In genomic region chr21:29196664-29197052, GRCh38 we compare ENCODE assay signal across 8 cellular contexts.
DNase-seq lines count a peak whose midpoint lies in the region; ATAC-seq and TF ChIP-seq lines count a peak whose summit lies in the region.

No MANE protein-coding gene starts in this region.

- peak; percentile 33 for DNase-seq in iris pigment epithelial cell (ENCODE audit: low read depth)
- DNase-seq in iPS-NIHi11 (ENCODE audit: low spot score), result no peak
- DNase-seq in CD1c-positive myeloid dendritic cell (ENCODE audit: extremely low spot score), result no peak
- no peak for DNase-seq in effector CD4-positive, alpha-beta T cell
- DNase-seq in BE2C, result no peak

- no peaks in the 10 kb centered on the region for H3F3A ChIP-seq in OCI-LY1 (ENCODE audit: insufficient read depth, low read length)

- no peak overlapping the region for H3K9ac ChIP-seq in OCI-LY1 (ENCODE audit: low read length)

- ATAC-seq in GM19463 (IDR thresholded peaks at IDR 0.05; ENCODE audit: unreplicated experiment), result peak; percentile 18

- H2AFZ ChIP-seq in OCI-LY1 (ENCODE audit: low read length), result no peak overlapping the region

- H3K9me3 ChIP-seq in OCI-LY1 (ENCODE audit: low read length), result peaks cover 9% of the 10 kb centered on the region
- H3K9me3 ChIP-seq in BE2C, result no peaks in the 10 kb centered on the region

- H3K4me1 ChIP-seq in OCI-LY1 (ENCODE audit: insufficient read depth, low read length, severe bottlenecking) (peaks cover 23% of the 10 kb centered on the region), BE2C (no peaks in the 10 kb centered on the region)

- no peaks in the 10 kb centered on the region; the same call in 1 of the 2 replicates for H3K9me2 ChIP-seq in OCI-LY1 (ENCODE audit: low read depth, low read length)

- H3K36me3 ChIP-seq in OCI-LY1 (ENCODE audit: insufficient read depth, low read length) (no peaks in the 10 kb centered on the region; the same call in 1 of the 2 replicates), BE2C (no peaks in the 10 kb centered on the region)

- no peaks in the 10 kb centered on the region for H3K79me2 ChIP-seq in OCI-LY1 (ENCODE audit: insufficient read depth, low read length)

- H3K27ac ChIP-seq in C4-2B (no peak overlapping the region), OCI-LY1 (ENCODE audit: low read depth, low read length, poor library complexity, severe bottlenecking) (no peak overlapping the region)

- 0 out of 2 replicates have a peak, but pooled peaks have one; percentile 7 for TF ChIP-seq CTCF in C4-2B (conservative IDR thresholded peaks at IDR 0.05)
- no peak for TF ChIP-seq CTCF in OCI-LY1 (IDR thresholded peaks at IDR 0.05; ENCODE audit: low read length)
- TF ChIP-seq CTCF in BE2C (IDR thresholded peaks at IDR 0.05; ENCODE audit: low read depth, low read length), result no peak

- H3K4me3 ChIP-seq in OCI-LY1 (ENCODE audit: low read depth, low read length, poor library complexity, severe bottlenecking) (peak overlapping the region; percentile 13), BE2C (ENCODE audit: low read depth, low read length) (no peak overlapping the region)

- H3K27me3 ChIP-seq in OCI-LY1 (ENCODE audit: insufficient read depth, low read length), result no peaks in the 10 kb centered on the region; the same call in 1 of the 2 replicates
- H3K27me3 ChIP-seq in BE2C, result no peaks in the 10 kb centered on the region

- H4K20me1 ChIP-seq in OCI-LY1 (ENCODE audit: insufficient read depth, low read length), result no peaks in the 10 kb centered on the region

- peak overlapping the region; percentile 45; the same call in 1 of the 2 replicates for H3K4me2 ChIP-seq in OCI-LY1 (ENCODE audit: low read length)
